Comparison of ENCODE assay signal across 23 cellular contexts in the genomic region with DNA sequence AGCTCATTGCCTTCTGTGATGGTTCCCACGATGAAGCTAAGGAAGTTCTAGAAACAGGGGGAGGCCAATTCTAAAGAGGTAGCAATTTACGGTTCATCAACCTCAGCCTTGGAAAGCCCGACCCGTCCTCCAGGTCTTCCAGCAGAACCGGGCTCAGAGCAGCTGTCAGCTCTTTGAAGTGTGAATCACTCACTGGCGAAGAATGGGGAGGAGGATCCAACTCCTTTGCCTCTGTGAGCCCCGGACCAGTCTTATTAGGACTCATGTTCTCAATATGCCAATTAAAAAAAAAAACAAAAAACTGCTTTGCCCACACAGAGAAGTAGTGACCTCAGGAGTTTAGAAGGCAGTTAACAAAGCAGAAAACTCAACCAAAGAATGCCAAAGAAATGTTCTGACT. TPM values are rescaled to one million over a fixed set of nuclear protein-coding genes. Genes with fewer than 3 reads are reported as not detected.
"Had no signal": no experiment of that assay in that cellular context is flagged by ENCODE, and none has a peak within 500 bp of the region (broad histone marks: within the 10 kb centered on the region; RNA-seq: fewer than 3 reads in every experiment).

No MANE protein-coding gene starts in this region.

- ATAC-seq: activated CD4-positive, CD25-positive, alpha-beta regulatory T cell treated with anti-CD3 and anti-CD28 coated beads, Interleukin-2, amount 50 U/mL, for 24 hours; activated T-cell treated with anti-CD3 and anti-CD28 coated beads, Interleukin-2, amount 50 U/mL, for 72 hours; stimulated activated naive CD8-positive, alpha-beta T cell treated with anti-CD3 and anti-CD28 coated beads, Interleukin-15, Interleukin-2, amounts not matched to agents 100 U/mL and 50 U/mL, for 24 hours had no signal

- H3K4me3 ChIP-seq: coronary artery, upper lobe of left lung had no signal

- DNase-seq: activated CD4-positive, alpha-beta memory T cell treated with anti-CD3 and anti-CD28 coated beads, Interleukin-2, amount 10 ng/mL, durations not matched to agents 7 days and 5 days; activated CD4-positive, alpha-beta T cell treated with anti-CD3 and anti-CD28 coated beads, Interleukin-2, amount 10 ng/mL, durations not matched to agents 24 days and 14 days; activated effector memory CD4-positive, alpha-beta T cell treated with Interleukin-2 at 50 U/mL for 16 hours; activated naive CD4-positive, alpha-beta T cell treated with anti-CD3 and anti-CD28 coated beads for 36 hours; activated naive CD8-positive, alpha-beta T cell treated with anti-CD3 and anti-CD28 coated beads, Interleukin-2, amount 10 ng/mL, durations not matched to agents 7 days and 5 days; activated T-cell treated with anti-CD3 and anti-CD28 coated beads, Interleukin-2, amount 50 U/mL, for 72 hours; amniotic stem cell; cerebellar nuclear complex; foreskin fibroblast; immature natural killer cell; stimulated activated CD4-positive, alpha-beta T cell treated with anti-CD3 and anti-CD28 coated beads, Interleukin-4, amount 100 ng/mL, for 4 hours; stimulated activated naive CD8-positive, alpha-beta T cell treated with anti-CD3 and anti-CD28 coated beads, Interleukin-15, Interleukin-2, amounts not matched to agents 100 U/mL and 50 U/mL, for 24 hours; SW 1271; upper lobe of left lung had no signal

RNA-seq across cellular contexts. Expression of a gene that starts 32.2 kb away (rescaled TPM):
- total RNA-seq: activated CD4-positive, alpha-beta memory T cell treated with anti-CD3 and anti-CD28 coated beads, Interleukin-2, amount 10 ng/mL, durations not matched to agents 7 days and 5 days; activated CD4-positive, alpha-beta T cell treated with anti-CD3 and anti-CD28 coated beads, Interleukin-2, amount 10 ng/mL, durations not matched to agents 24 days and 14 days; activated naive CD4-positive, alpha-beta T cell treated with anti-CD3 and anti-CD28 coated beads for 36 hours; activated naive CD8-positive, alpha-beta T cell treated with anti-CD3 and anti-CD28 coated beads, Interleukin-2, amount 10 ng/mL, durations not matched to agents 7 days and 5 days; glomerular endothelial cell; mononuclear cell; osteoblast; posterior vena cava; subcutaneous adipose tissue; T-helper 2 cell treated with Interferon-gamma antibody and Interleukin-4, amounts not matched to agents 100 ng/mL and 5 ng/mL, for 36 hours had no signal
- polyA plus RNA-seq: immature natural killer cell, liver had no signal
